Comparison of ENCODE assay signal across 3 cellular contexts in genomic region chr20:21419147-21419546, GRCh38. TPM values are rescaled to one million over a fixed set of nuclear protein-coding genes. Genes with fewer than 3 reads are reported as not detected.
"Had no signal": no experiment of that assay in that cellular context is flagged by ENCODE, and none has a peak within 500 bp of the region (broad histone marks: within the 10 kb centered on the region; RNA-seq: fewer than 3 reads in every experiment).

No MANE protein-coding gene starts in this region.

RNA-seq across cellular contexts. Expression of gene NKX2-4, which starts 21.8 kb away (rescaled TPM):
- total RNA-seq: GM23248, H7, HFFc6 had no signal
